ENCODE assay signal across 20 cellular contexts in genomic region chr5:6787941-6788340, GRCh38.
A peak's percentile ranks its signal among the peaks of the same experiment; 100 is the strongest.
DNase-seq lines count a peak whose midpoint lies in the region; TF ChIP-seq lines count a peak whose summit lies in the region.
"Had no signal": no experiment of that assay in that cellular context is flagged by ENCODE, and none has a peak within 500 bp of the region (broad histone marks: within the 10 kb centered on the region; RNA-seq: fewer than 3 reads in every experiment).

No MANE protein-coding gene starts in this region.

- H3K9ac ChIP-seq in subcutaneous abdominal adipose tissue (ENCODE audit: low read length in 5 of 5): no peak overlapping the region
- H3K9ac ChIP-seq: BLaER1 treated with 17β-estradiol and CSF1 and Interleukin-3, amounts not matched to agents 10 nM and 100 nM had no signal

- intact Hi-C loops in esophagus muscularis mucosa (cut with DNase I) (no loop called here), posterior cingulate gyrus (cut with DNase I) (no loop called here)

- H3K9me3 ChIP-seq in esophagus muscularis mucosa (no peaks in the 10 kb centered on the region), neutrophil (no peaks in the 10 kb centered on the region), subcutaneous abdominal adipose tissue (ENCODE audit: control insufficient read depth in 5 of 5, low read length in 5 of 5) (no peaks in the 10 kb centered on the region)
- H3K9me3 ChIP-seq: A549; BE2C; BLaER1 treated with 17β-estradiol and CSF1 and Interleukin-3, amounts not matched to agents 10 nM and 100 nM had no signal

- H3K4me1 ChIP-seq in esophagus muscularis mucosa (no peaks in the 10 kb centered on the region), neutrophil (ENCODE audit: control insufficient read depth in 1 of 2, insufficient read depth in 1 of 2, low read depth in 1 of 2, low read length in 1 of 2) (peaks cover 23 to 43% of the 10 kb centered on the region in 2 experiments), subcutaneous abdominal adipose tissue (ENCODE audit: control insufficient read depth in 5 of 5, insufficient read depth in 5 of 5, low read length in 5 of 5) (peaks cover 0 to 49% (median 9%) of the 10 kb centered on the region in 5 donors)
- H3K4me1 ChIP-seq: A549 had no signal

- peak; percentile 77 for DNase-seq in esophagus muscularis mucosa (ENCODE audit: extremely low spot score)
- no peak for DNase-seq in H7
- DNase-seq in posterior cingulate gyrus: no peak
- DNase-seq in activated CD4-positive, alpha-beta T cell treated with anti-CD3 and anti-CD28 coated beads for 48 hours: no peak
- DNase-seq: 8988T; ACHN; AML-193; BE2C; Calu3; CD4-positive, alpha-beta memory T cell; COR-L47; DMS53; DMS79 treated with DMSO at 0.1 percent for 48 hours; GF-D8; GOT3; HCEC 1CT had no signal

- H3K27me3 ChIP-seq in esophagus muscularis mucosa (no peaks in the 10 kb centered on the region), neutrophil (no peaks in the 10 kb centered on the region), subcutaneous abdominal adipose tissue (ENCODE audit: control insufficient read depth in 5 of 5, insufficient read depth in 4 of 5, low read length in 5 of 5) (peaks cover 0 to 4% (median 0%) of the 10 kb centered on the region in 5 donors), H7 (ENCODE audit: control insufficient read depth, insufficient read depth, low read length) (no peaks in the 10 kb centered on the region; the same call in 1 of the 2 replicates)
- H3K27me3 ChIP-seq: BE2C; BLaER1 treated with 17β-estradiol and CSF1 and Interleukin-3, amounts not matched to agents 10 nM and 100 nM had no signal

- H3K27ac ChIP-seq in esophagus muscularis mucosa (replicated peaks in 1 of 4) (no peak overlapping the region), neutrophil (peak overlapping the region; percentile 63), subcutaneous abdominal adipose tissue (ENCODE audit: low read depth, low read length) (peak overlapping the region; percentile 9)
- H3K27ac ChIP-seq: A549; BLaER1 treated with 17β-estradiol and CSF1 and Interleukin-3, amounts not matched to agents 10 nM and 100 nM had no signal

- TF ChIP-seq CTCF in esophagus muscularis mucosa (IDR thresholded peaks at IDR 0.05): no peak
- TF ChIP-seq CTCF in neutrophil (IDR thresholded peaks at IDR 0.05): no peak

- TF ChIP-seq EP300 in esophagus muscularis mucosa (IDR thresholded peaks at IDR 0.05): no peak

- H3K4me3 ChIP-seq in esophagus muscularis mucosa (no peak overlapping the region), neutrophil (ENCODE audit: low read depth in 1 of 2, low read length in 1 of 2) (no peak overlapping the region), subcutaneous abdominal adipose tissue (ENCODE audit: low read depth in 1 of 5, low read length in 5 of 5) (no peak overlapping the region), H7 (ENCODE audit: insufficient read depth, low read depth, low read length) (no peak overlapping the region)
- H3K4me3 ChIP-seq: A549; BLaER1 treated with 17β-estradiol and CSF1 and Interleukin-3, amounts not matched to agents 10 nM and 100 nM had no signal

- TF ChIP-seq POLR2A in esophagus muscularis mucosa (IDR thresholded peaks at IDR 0.05; ENCODE audit: low read depth): no peak

- WGBS in esophagus muscularis mucosa: 88% methylated on average over 4 of the region's 4 CpGs

- H3K36me3 ChIP-seq in esophagus muscularis mucosa: no peaks in the 10 kb centered on the region
- H3K36me3 ChIP-seq in neutrophil: no peaks in the 10 kb centered on the region
- H3K36me3 ChIP-seq in subcutaneous abdominal adipose tissue (ENCODE audit: control insufficient read depth in 5 of 5, insufficient read depth in 5 of 5, low read length in 5 of 5): no peaks in the 10 kb centered on the region
- no peaks in the 10 kb centered on the region for H3K36me3 ChIP-seq in H7 (replicated peaks; ENCODE audit: control insufficient read depth, insufficient read depth, low read length)
- H3K36me3 ChIP-seq: BE2C; BLaER1 treated with 17β-estradiol and CSF1 and Interleukin-3, amounts not matched to agents 10 nM and 100 nM had no signal

Comparison
In these comparisons a context has a peak if more than half of its experiments do, and no peak if none do; other contexts are left out.
1. H3K27ac ChIP-seq: peak in neutrophil (single experiment) and subcutaneous abdominal adipose tissue (single experiment); none in esophagus muscularis mucosa (0 of 4).